13 cellular contexts compared by ENCODE assay signal in genomic region chr6:30511147-30511546, GRCh38. TPM values are rescaled to one million over a fixed set of nuclear protein-coding genes. Genes with fewer than 3 reads are reported as not detected.
DNase-seq lines count a peak whose midpoint lies in the region; ATAC-seq and TF ChIP-seq lines count a peak whose summit lies in the region.
"Had no signal": no experiment of that assay in that cellular context is flagged by ENCODE, and none has a peak within 500 bp of the region (broad histone marks: within the 10 kb centered on the region; RNA-seq: fewer than 3 reads in every experiment).

No MANE protein-coding gene starts in this region.

- peak overlapping the region; percentile 2; the same call in 1 of the 2 replicates for H3K27ac ChIP-seq in HL-60 (replicated peaks)
- H3K27ac ChIP-seq in neural progenitor cell = no peak overlapping the region
- H3K27ac ChIP-seq: epithelial cell of prostate had no signal

- no peaks in the 10 kb centered on the region for H3K9me3 Mint-ChIP-seq in T-helper 2 cell treated with Interferon-gamma antibody and Interleukin-4, amounts not matched to agents 5 μg/mL and 100 μg/mL, for 36 hours
- no peaks in the 10 kb centered on the region for H3K9me3 Mint-ChIP-seq in activated naive CD8-positive, alpha-beta T cell treated with anti-CD3 and anti-CD28 coated beads, Interleukin-2, amount 50 U/mL, for 24 hours
- H3K9me3 Mint-ChIP-seq in neural progenitor cell = no peaks in the 10 kb centered on the region

- H3K27me3 Mint-ChIP-seq in T-helper 2 cell treated with Interferon-gamma antibody and Interleukin-4, amounts not matched to agents 5 μg/mL and 100 μg/mL, for 36 hours (ENCODE audit: low read depth) = no peaks in the 10 kb centered on the region
- no peaks in the 10 kb centered on the region for H3K27me3 Mint-ChIP-seq in activated naive CD8-positive, alpha-beta T cell treated with anti-CD3 and anti-CD28 coated beads, Interleukin-2, amount 50 U/mL, for 24 hours
- H3K27me3 Mint-ChIP-seq in neural progenitor cell (ENCODE audit: insufficient read depth, low read depth) = peaks cover 5% of the 10 kb centered on the region

- H2AFZ ChIP-seq in neural progenitor cell (replicated peaks) = peak overlapping the region; percentile 80

- H3K4me2 ChIP-seq in neural progenitor cell = peak overlapping the region; percentile 17

- H3K27ac Mint-ChIP-seq in T-helper 2 cell treated with Interferon-gamma antibody and Interleukin-4, amounts not matched to agents 5 μg/mL and 100 μg/mL, for 36 hours = peak overlapping the region; percentile 28
- peak overlapping the region; percentile 41 for H3K27ac Mint-ChIP-seq in activated naive CD8-positive, alpha-beta T cell treated with anti-CD3 and anti-CD28 coated beads, Interleukin-2, amount 50 U/mL, for 24 hours
- H3K27ac Mint-ChIP-seq in neural progenitor cell = no peak overlapping the region

- no peak overlapping the region for H3K9ac ChIP-seq in neural progenitor cell

- no peaks in the 10 kb centered on the region for H3K36me3 ChIP-seq in neural progenitor cell

- H3K4me1 ChIP-seq in neural progenitor cell = peaks cover 11% of the 10 kb centered on the region

- no peaks in the 10 kb centered on the region for H3K9me3 ChIP-seq in neural progenitor cell (ENCODE audit: low read depth)

- TF ChIP-seq CTCF in HL-60 (IDR thresholded peaks at IDR 0.05; ENCODE audit: insufficient read depth, low read length) (no peak), neural progenitor cell (IDR thresholded peaks at IDR 0.05) (no peak)

- DNase-seq in T-helper 2 cell treated with Interferon-gamma antibody and Interleukin-4, amounts not matched to agents 5 μg/mL and 100 μg/mL, for 36 hours (ENCODE audit: low spot score) = no peak
- DNase-seq in T-helper 2 cell (no peak), HL-60 (ENCODE audit: low read depth in 1 of 2, low spot score in 1 of 2) (no peak), neural progenitor cell (ENCODE audit: low spot score) (no peak), SIG-M5 (lab: John Stamatoyannopoulos, UW) (no peak), RKO (ENCODE audit: low spot score) (no peak), inferior parietal cortex (ENCODE audit: extremely low spot score) (no peak)
- no peak for DNase-seq in activated naive CD8-positive, alpha-beta T cell treated with anti-CD3 and anti-CD28 coated beads, Interleukin-2, amount 50 U/mL, for 24 hours
- DNase-seq: cerebellar nuclear complex; NCI-H1092; NK-92 treated with Interleukin-12 subunit alpha and Interleukin-12 subunit beta, amount 100 ng/mL, for 24 hours; Right ventricle myocardium superior had no signal

- no peak overlapping the region for H3K4me3 ChIP-seq in HL-60 (replicated peaks; ENCODE audit: insufficient read depth, low read length)
- no peak overlapping the region for H3K4me3 ChIP-seq in neural progenitor cell

- peak; percentile 13 for ATAC-seq in activated naive CD8-positive, alpha-beta T cell treated with anti-CD3 and anti-CD28 coated beads, Interleukin-2, amount 50 U/mL, for 24 hours

- no peaks in the 10 kb centered on the region for H3K79me2 ChIP-seq in neural progenitor cell (ENCODE audit: low read depth)

- peaks cover 2% of the 10 kb centered on the region for H3K36me3 Mint-ChIP-seq in T-helper 2 cell treated with Interferon-gamma antibody and Interleukin-4, amounts not matched to agents 5 μg/mL and 100 μg/mL, for 36 hours (ENCODE audit: low read depth)
- H3K36me3 Mint-ChIP-seq in activated naive CD8-positive, alpha-beta T cell treated with anti-CD3 and anti-CD28 coated beads, Interleukin-2, amount 50 U/mL, for 24 hours (ENCODE audit: low read depth) = peaks cover 3% of the 10 kb centered on the region
- H3K36me3 Mint-ChIP-seq in neural progenitor cell = no peaks in the 10 kb centered on the region

- H3K27me3 ChIP-seq in HL-60 (ENCODE audit: insufficient read depth, poor library complexity, severe bottlenecking) = no peaks in the 10 kb centered on the region
- H3K27me3 ChIP-seq in neural progenitor cell = no peaks in the 10 kb centered on the region

- H4K20me1 ChIP-seq in neural progenitor cell (ENCODE audit: low read depth) = no peaks in the 10 kb centered on the region

- H3F3A ChIP-seq in neural progenitor cell (ENCODE audit: low read depth) = peaks cover 26% of the 10 kb centered on the region

- peaks cover 56% of the 10 kb centered on the region for H3K4me1 Mint-ChIP-seq in T-helper 2 cell treated with Interferon-gamma antibody and Interleukin-4, amounts not matched to agents 5 μg/mL and 100 μg/mL, for 36 hours (ENCODE audit: low read depth)
- H3K4me1 Mint-ChIP-seq in activated naive CD8-positive, alpha-beta T cell treated with anti-CD3 and anti-CD28 coated beads, Interleukin-2, amount 50 U/mL, for 24 hours = peaks cover 77% of the 10 kb centered on the region
- peaks cover 6% of the 10 kb centered on the region for H3K4me1 Mint-ChIP-seq in neural progenitor cell

- peak overlapping the region; percentile 35 for H3K4me3 Mint-ChIP-seq in T-helper 2 cell treated with Interferon-gamma antibody and Interleukin-4, amounts not matched to agents 5 μg/mL and 100 μg/mL, for 36 hours
- peak overlapping the region; percentile 5 for H3K4me3 Mint-ChIP-seq in activated naive CD8-positive, alpha-beta T cell treated with anti-CD3 and anti-CD28 coated beads, Interleukin-2, amount 50 U/mL, for 24 hours
- H3K4me3 Mint-ChIP-seq in neural progenitor cell = no peak overlapping the region

RNA-seq across cellular contexts. Expression of gene HLA-E, which starts 21.8 kb away (rescaled TPM):
- 24.8 and 43.1 TPM in 2 replicates for total RNA-seq in neural progenitor cell (ENCODE audit: low replicate concordance)

RNA-seq across cellular contexts. Expression of gene GNL1, which starts 45.1 kb away (rescaled TPM):
- total RNA-seq in neural progenitor cell (ENCODE audit: low replicate concordance) = 23.7 and 34.7 TPM in 2 replicates

RNA-seq across cellular contexts. Expression of gene PRR3, which starts 45.9 kb away (rescaled TPM):
- total RNA-seq in neural progenitor cell (ENCODE audit: low replicate concordance) = 13.7 and 18.6 TPM in 2 replicates
